In the genomic region with DNA sequence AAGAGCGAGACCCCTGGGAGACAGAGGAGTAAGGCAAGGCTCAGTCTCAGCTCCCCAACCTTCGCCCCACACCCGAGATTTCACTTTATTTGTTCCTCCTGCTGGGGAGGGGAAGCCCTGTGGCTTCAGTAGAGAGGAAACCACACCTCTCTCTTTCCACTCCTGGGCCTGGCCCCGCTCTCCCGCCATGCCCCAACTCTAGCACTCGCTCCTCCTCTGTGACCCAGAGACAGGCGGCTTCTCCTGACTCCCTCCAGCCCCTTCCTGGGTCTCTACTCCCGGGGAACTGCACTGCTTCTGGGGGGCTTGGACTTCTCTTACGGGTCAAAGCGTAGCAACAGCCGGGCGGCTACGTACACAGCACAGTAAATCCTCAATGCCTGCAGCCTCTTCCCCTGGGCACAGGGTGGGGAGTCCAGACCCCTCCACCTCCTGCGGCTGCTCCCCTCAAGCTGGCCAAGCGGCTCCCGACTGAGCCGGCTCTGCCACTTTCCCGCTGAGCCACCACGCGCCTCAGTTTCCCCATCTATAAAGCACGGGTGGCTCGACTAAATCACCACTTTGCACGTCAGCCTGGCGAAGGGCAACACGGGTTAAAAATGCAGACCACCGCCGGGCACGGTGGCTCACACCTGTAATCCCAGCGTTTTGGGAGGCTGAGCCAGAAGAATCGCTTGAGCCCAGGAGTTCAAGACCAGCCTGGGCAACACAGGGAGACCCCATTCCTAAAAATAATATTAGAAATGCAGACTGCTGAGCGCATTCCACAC, we compare ENCODE assay signal across 8 cellular contexts. TPM values are rescaled to one million over a fixed set of nuclear protein-coding genes. Genes with fewer than 3 reads are reported as not detected.
DNase-seq lines count a peak whose midpoint lies in the region; ATAC-seq, FAIRE-seq and TF ChIP-seq lines count a peak whose summit lies in the region.

No MANE protein-coding gene starts in this region.

- no peak overlapping the region for H2BK15ac ChIP-seq in IMR-90 (ENCODE audit: low read depth, low read length)

- no peak for TF ChIP-seq CTCF in IMR-90 (conservative IDR thresholded peaks at IDR 0.05; ENCODE audit: low read depth, low read length)
- TF ChIP-seq CTCF in endothelial cell of umbilical vein (IDR thresholded peaks at IDR 0.05; ENCODE audit: extremely low read depth in 1 of 2, insufficient read depth in 1 of 2, low read depth in 1 of 2, low read length in 2 of 2), result no peak
- no peak for TF ChIP-seq CTCF in osteocyte (IDR thresholded peaks at IDR 0.05)

- no peak overlapping the region for H3K4ac ChIP-seq in IMR-90 (ENCODE audit: low read depth, low read length)

- no peaks in the 10 kb centered on the region for H3K27me3 Mint-ChIP-seq in activated CD4-positive, alpha-beta memory T cell treated with anti-CD3 and anti-CD28 coated beads, Interleukin-2, amount 10 ng/mL, durations not matched to agents 7 days and 5 days
- H3K27me3 Mint-ChIP-seq in osteocyte (ENCODE audit: unreplicated experiment), result no peaks in the 10 kb centered on the region

- H3K36me3 Mint-ChIP-seq in activated CD4-positive, alpha-beta memory T cell treated with anti-CD3 and anti-CD28 coated beads, Interleukin-2, amount 10 ng/mL, durations not matched to agents 7 days and 5 days (ENCODE audit: low read depth), result peaks cover 22% of the 10 kb centered on the region
- H3K36me3 Mint-ChIP-seq in osteocyte (ENCODE audit: unreplicated experiment), result no peaks in the 10 kb centered on the region

- peak overlapping the region; percentile 87 for H2AK9ac ChIP-seq in IMR-90 (replicated peaks; ENCODE audit: low read depth, low read length, poor library complexity)

- no peaks in the 10 kb centered on the region for H3K27me3 ChIP-seq in BLaER1 treated with 17β-estradiol and CSF1 and Interleukin-3, amounts not matched to agents 10 nM and 100 nM
- H3K27me3 ChIP-seq in IMR-90 (ENCODE audit: control insufficient read depth, insufficient read depth, low read length) (no peaks in the 10 kb centered on the region), endothelial cell of umbilical vein (ENCODE audit: control insufficient read depth in 2 of 2, insufficient read depth in 2 of 2, low read length in 2 of 2) (no peaks in the 10 kb centered on the region)

- peak overlapping the region; percentile 90 to 100 (median 100) for H3K4me3 ChIP-seq in BLaER1 treated with 17β-estradiol and CSF1 and Interleukin-3, amounts not matched to agents 10 nM and 100 nM
- H3K4me3 ChIP-seq in IMR-90 (ENCODE audit: insufficient read depth, low read depth, low read length), result peak overlapping the region; percentile 87
- H3K4me3 ChIP-seq in endothelial cell of umbilical vein (replicated peaks in 1 of 3; ENCODE audit: insufficient read depth in 1 of 3, low read depth in 1 of 3, low read length in 3 of 3), result peak overlapping the region; percentile 73 to 89 (median 86)

- H3K9me1 ChIP-seq in IMR-90 (ENCODE audit: insufficient read depth, low read length), result no peaks in the 10 kb centered on the region
- no peaks in the 10 kb centered on the region for H3K9me1 ChIP-seq in endothelial cell of umbilical vein (replicated peaks; ENCODE audit: control insufficient read depth, extremely low read depth, insufficient read depth, low read length)

- H3K23ac ChIP-seq in IMR-90 (ENCODE audit: low read depth, low read length), result peak overlapping the region; percentile 90

- H3K4me1 Mint-ChIP-seq in activated CD4-positive, alpha-beta memory T cell treated with anti-CD3 and anti-CD28 coated beads, Interleukin-2, amount 10 ng/mL, durations not matched to agents 7 days and 5 days, result peaks cover 53% of the 10 kb centered on the region
- peaks cover 36% of the 10 kb centered on the region for H3K4me1 Mint-ChIP-seq in osteocyte (ENCODE audit: unreplicated experiment)

- H3K27ac Mint-ChIP-seq in activated CD4-positive, alpha-beta memory T cell treated with anti-CD3 and anti-CD28 coated beads, Interleukin-2, amount 10 ng/mL, durations not matched to agents 7 days and 5 days, result peak overlapping the region; percentile 98
- peak overlapping the region; percentile 69 for H3K27ac Mint-ChIP-seq in osteocyte (ENCODE audit: unreplicated experiment)

- H3K4me1 ChIP-seq in BLaER1 treated with 17β-estradiol and CSF1 and Interleukin-3, amounts not matched to agents 10 nM and 100 nM, result peaks cover 44 to 78% (median 64%) of the 10 kb centered on the region in 10 experiments
- H3K4me1 ChIP-seq in IMR-90 (ENCODE audit: control insufficient read depth, insufficient read depth, low read length) (peaks cover 14% of the 10 kb centered on the region), endothelial cell of umbilical vein (ENCODE audit: control insufficient read depth, extremely low read depth, insufficient read depth, low read length) (peaks cover 19% of the 10 kb centered on the region)

- no peak overlapping the region for H2BK120ac ChIP-seq in IMR-90 (ENCODE audit: low read depth, low read length)

- H4K20me1 ChIP-seq in BLaER1 treated with 17β-estradiol and CSF1 and Interleukin-3, amounts not matched to agents 10 nM and 100 nM, result peaks cover 55 to 64% (median 63%) of the 10 kb centered on the region in 11 experiments
- peaks cover 57% of the 10 kb centered on the region for H4K20me1 ChIP-seq in IMR-90 (ENCODE audit: insufficient read depth, low read length)
- no peaks in the 10 kb centered on the region for H4K20me1 ChIP-seq in endothelial cell of umbilical vein (replicated peaks; ENCODE audit: control insufficient read depth, extremely low read depth, insufficient read depth, low read length)

- no peaks in the 10 kb centered on the region for H3K9me3 Mint-ChIP-seq in activated CD4-positive, alpha-beta memory T cell treated with anti-CD3 and anti-CD28 coated beads, Interleukin-2, amount 10 ng/mL, durations not matched to agents 7 days and 5 days
- H3K9me3 Mint-ChIP-seq in osteocyte (ENCODE audit: unreplicated experiment), result no peaks in the 10 kb centered on the region

- BruUV-seq in IMR-90 (replicated peaks; lab: Mats Ljungman, UMichigan) (no TSS peak), endothelial cell of umbilical vein (replicated peaks; lab: Mats Ljungman, UMichigan) (TSS peak; percentile 39)

- intact Hi-C loops in IMR-90 (cut with micrococcal nuclease), result loop anchor here (2.0 to 10.0 kb wide), 4 partner anchors 29 to 251 kb away; partner anchors contain the start of genes POLRMT and R3HDM4
- intact Hi-C loops in endothelial cell of umbilical vein (cut with micrococcal nuclease), result loop anchor here (2.0 kb wide), 1 partner anchor 77 kb away; no protein-coding TSS in a partner anchor

- CTCF ChIA-PET in IMR-90 (lab: Yijun Ruan, JAX) (no interaction called here), endothelial cell of umbilical vein (lab: Charles Lee) (interaction anchor here (0.8 kb wide), 1 partner anchor 77 kb away, joined by 4 read pairs; no protein-coding TSS in a partner anchor)
- CTCF ChIA-PET in activated CD4-positive, alpha-beta memory T cell treated with anti-CD3 and anti-CD28 coated beads, Interleukin-2, amount 10 ng/mL, durations not matched to agents 7 days and 5 days (lab: Charles Lee), result interaction anchor here (1.1 to 1.6 kb wide), 3 partner anchors 29 to 77 kb away, joined by 3 to 5 read pairs (median 3); no protein-coding TSS in a partner anchor

- DNase-seq in IMR-90 (no peak), endothelial cell of umbilical vein (ENCODE audit: low read depth, low spot score) (no peak), osteocyte (ENCODE audit: extremely low spot score, unreplicated experiment) (no peak), medulla oblongata (ENCODE audit: extremely low spot score) (no peak), inferior parietal cortex (ENCODE audit: extremely low spot score) (no peak)
- peak; percentile 80 for DNase-seq in activated CD4-positive, alpha-beta memory T cell treated with anti-CD3 and anti-CD28 coated beads, Interleukin-2, amount 10 ng/mL, durations not matched to agents 7 days and 5 days

- H3K4me3 Mint-ChIP-seq in activated CD4-positive, alpha-beta memory T cell treated with anti-CD3 and anti-CD28 coated beads, Interleukin-2, amount 10 ng/mL, durations not matched to agents 7 days and 5 days, result peak overlapping the region; percentile 99
- peak overlapping the region; percentile 79 for H3K4me3 Mint-ChIP-seq in osteocyte (ENCODE audit: unreplicated experiment)

- H3K18ac ChIP-seq in IMR-90 (ENCODE audit: low read depth, low read length), result no peak overlapping the region

- peaks cover 64% of the 10 kb centered on the region for H3K79me2 ChIP-seq in endothelial cell of umbilical vein (ENCODE audit: control insufficient read depth, insufficient read depth, low read length)

- ATAC-seq in IMR-90 (ENCODE audit: low read depth) (no peak), GM19452 (IDR thresholded peaks at IDR 0.05; ENCODE audit: unreplicated experiment) (no peak)

- no peak overlapping the region for H4K5ac ChIP-seq in IMR-90 (ENCODE audit: low read depth, low read length)

- H2AFZ ChIP-seq in IMR-90 (replicated peaks; ENCODE audit: low read length, poor library complexity) (no peak overlapping the region), endothelial cell of umbilical vein (ENCODE audit: low read depth, low read length) (no peak overlapping the region)

- peaks cover 0 to 41% of the 10 kb centered on the region in 2 experiments; a peak in 2 of 4 replicates for H3K79me1 ChIP-seq in IMR-90 (ENCODE audit: low read depth in 1 of 2, low read length in 2 of 2)

- H2AK5ac ChIP-seq in IMR-90 (ENCODE audit: low read depth, low read length), result peak overlapping the region; percentile 2

- H4K91ac ChIP-seq in IMR-90 (ENCODE audit: insufficient read depth, low read depth, low read length), result no peak overlapping the region

- H3K27ac ChIP-seq in BLaER1 treated with 17β-estradiol and CSF1 and Interleukin-3, amounts not matched to agents 10 nM and 100 nM, result peak overlapping the region; percentile 72 to 98 (median 95); a peak in 21 of 22 replicates
- H3K27ac ChIP-seq in IMR-90 (ENCODE audit: insufficient read depth, low read length) (peak overlapping the region; percentile 75), endothelial cell of umbilical vein (ENCODE audit: insufficient read depth, low read depth, low read length) (peak overlapping the region; percentile 60)

- H2BK5ac ChIP-seq in IMR-90 (ENCODE audit: low read depth, low read length, poor library complexity, severe bottlenecking), result peak overlapping the region; percentile 12

- WGBS in IMR-90 (ENCODE audit: extremely low coverage in 2 of 2, insufficient read length in 1 of 2), 2 experiments, result 33% methylated on average over 13 of the region's 31 CpGs; no CpG with 5 or more reads in 1 of the 2 experiments

- no peak for TF ChIP-seq RAD21 in IMR-90 (IDR thresholded peaks at IDR 0.05; ENCODE audit: low read length)

- no peak overlapping the region for H2BK20ac ChIP-seq in IMR-90 (ENCODE audit: low read depth, low read length)

- no peak overlapping the region for H4K8ac ChIP-seq in IMR-90 (ENCODE audit: low read depth in 2 of 2, low read length in 2 of 2)

- dilution Hi-C loops in IMR-90 (cut with HindIII; ENCODE audit: low sequenced_read_pairs, unreplicated experiment), result no loop called here
- dilution Hi-C loops in endothelial cell of umbilical vein (cut with MboI; ENCODE audit: extremely low pct_ligation_motif_present, low sequenced_read_pairs), result no loop called here

- peaks cover 22 to 46% (median 30%) of the 10 kb centered on the region in 11 experiments; a peak in 21 of 22 replicates for H3K36me3 ChIP-seq in BLaER1 treated with 17β-estradiol and CSF1 and Interleukin-3, amounts not matched to agents 10 nM and 100 nM
- peaks cover 7% of the 10 kb centered on the region; the same call in 1 of the 2 replicates for H3K36me3 ChIP-seq in IMR-90 (ENCODE audit: control insufficient read depth, insufficient read depth, low read length)
- peaks cover 0 to 10% of the 10 kb centered on the region in 2 experiments for H3K36me3 ChIP-seq in endothelial cell of umbilical vein (ENCODE audit: control insufficient read depth in 2 of 2, extremely low read depth in 1 of 2, insufficient read depth in 2 of 2, low read length in 2 of 2)

- H3K4me2 ChIP-seq in BLaER1 treated with 17β-estradiol and CSF1 and Interleukin-3, amounts not matched to agents 10 nM and 100 nM, result peak overlapping the region; percentile 93 to 100 (median 99)
- H3K4me2 ChIP-seq in IMR-90 (ENCODE audit: low read depth, low read length), result peak overlapping the region; percentile 95
- peak overlapping the region; percentile 68 for H3K4me2 ChIP-seq in endothelial cell of umbilical vein (ENCODE audit: insufficient read depth, low read length)

- 0 out of 2 replicates have a peak overlapping the region, but pooled peaks have one; percentile 23 for H3K14ac ChIP-seq in IMR-90 (replicated peaks; ENCODE audit: low read depth, low read length)

- no peak; the same call in 1 of the 2 replicates for TF ChIP-seq POLR2A in IMR-90 (IDR thresholded peaks at IDR 0.05; ENCODE audit: low read depth, low read length)
- no peak for TF ChIP-seq POLR2A in endothelial cell of umbilical vein (IDR thresholded peaks at IDR 0.05; ENCODE audit: low read depth, low read length)

- peak; percentile 31 for FAIRE-seq in endothelial cell of umbilical vein (lab: Jason Lieb, UNC)

- no peak overlapping the region for H3K56ac ChIP-seq in IMR-90 (ENCODE audit: extremely low read depth, insufficient read depth, low read length)

- POLR2A ChIA-PET in IMR-90 (lab: Charles Lee; ENCODE audit: unreplicated experiment), result no interaction called here
- POLR2A ChIA-PET in activated CD4-positive, alpha-beta memory T cell treated with anti-CD3 and anti-CD28 coated beads, Interleukin-2, amount 10 ng/mL, durations not matched to agents 7 days and 5 days (lab: Charles Lee), result interaction anchor here (0.6 to 2.8 kb wide), 14 partner anchors 17 to 747 kb away, joined by 3 to 18 read pairs (median 3); partner anchors contain the start of genes BSG and POLRMT
- POLR2A ChIA-PET in endothelial cell of umbilical vein (lab: Charles Lee), result no interaction called here

- H3K9ac ChIP-seq in BLaER1 treated with 17β-estradiol and CSF1 and Interleukin-3, amounts not matched to agents 10 nM and 100 nM, result peak overlapping the region; percentile 91 to 99 (median 98)
- H3K9ac ChIP-seq in IMR-90 (ENCODE audit: low read depth, low read length) (peak overlapping the region; percentile 91), endothelial cell of umbilical vein (replicated peaks; ENCODE audit: extremely low read depth, insufficient read depth, low read length) (peak overlapping the region; percentile 87)

- in situ Hi-C loops in IMR-90 (cut with MboI; ENCODE audit: low sequenced_read_pairs), result no loop called here

- peaks cover 0 to 2% (median under 1%) of the 10 kb centered on the region in 11 experiments; a peak in 8 of 22 replicates for H3K9me3 ChIP-seq in BLaER1 treated with 17β-estradiol and CSF1 and Interleukin-3, amounts not matched to agents 10 nM and 100 nM (replicated peaks in 1 of 11)
- H3K9me3 ChIP-seq in IMR-90 (ENCODE audit: control insufficient read depth, insufficient read depth, low read length) (no peaks in the 10 kb centered on the region), endothelial cell of umbilical vein (replicated peaks; ENCODE audit: control insufficient read depth, insufficient read depth, low read length) (no peaks in the 10 kb centered on the region)

RNA-seq across cellular contexts. Expression of gene RNF126, which starts 1.4 kb away (rescaled TPM):
- total RNA-seq in IMR-90 (2012; rRNA removed) (7.0 and 8.6 TPM in 2 replicates), endothelial cell of umbilical vein (58.4 and 61.3 TPM in 2 replicates), osteocyte (37.3 and 40.8 TPM in 2 replicates)
- polyA plus RNA-seq in IMR-90 (2012; rRNA removed) (25.8 and 27.4 TPM in 2 replicates), endothelial cell of umbilical vein (19.2 and 20.5 TPM in 2 replicates)
- 32.5 and 45.6 TPM in 2 replicates for polyA plus RNA-seq in IMR-90 (2012; cell fraction: cytosol; rRNA removed)
- 38.8 and 87.7 TPM in 2 replicates for polyA plus RNA-seq in IMR-90 (2012; cell fraction: nucleus; rRNA removed; ENCODE audit: low replicate concordance)
- 10 to 100 TPM; 80.6 to 82.2 TPM for total RNA-seq in activated CD4-positive, alpha-beta memory T cell treated with anti-CD3 and anti-CD28 coated beads, Interleukin-2, amount 10 ng/mL, durations not matched to agents 7 days and 5 days
- polyA plus RNA-seq in endothelial cell of umbilical vein (2011; cell fraction: cytosol; rRNA removed), result 18.8 and 27.0 TPM in 2 replicates
- 20.9 and 24.6 TPM in 2 replicates for polyA plus RNA-seq in endothelial cell of umbilical vein (2011; cell fraction: nucleus; rRNA removed)
- polyA plus RNA-seq in endothelial cell of umbilical vein (2012), result 35.7 and 49.8 TPM in 2 replicates
- polyA minus RNA-seq in endothelial cell of umbilical vein, result 6.4 and 7.9 TPM in 2 replicates
- polyA minus RNA-seq in endothelial cell of umbilical vein (2011; cell fraction: cytosol; rRNA and poly(A)+ RNA removed), result 23.1 TPM
- polyA minus RNA-seq in endothelial cell of umbilical vein (2011; cell fraction: nucleus; rRNA and poly(A)+ RNA removed), result 7.1 and 16.3 TPM in 2 replicates

RNA-seq across cellular contexts. Expression of gene FSTL3, which starts 14.6 kb away (rescaled TPM):
- total RNA-seq in IMR-90 (2012; rRNA removed), result 32.3 and 39.4 TPM in 2 replicates
- 76.9 and 107 TPM in 2 replicates for polyA plus RNA-seq in IMR-90 (2012; rRNA removed)
- 42.3 and 113 TPM in 2 replicates for polyA plus RNA-seq in IMR-90 (2012; cell fraction: cytosol; rRNA removed)
- polyA plus RNA-seq in IMR-90 (2012; cell fraction: nucleus; rRNA removed; ENCODE audit: low replicate concordance), result 262 and 579 TPM in 2 replicates
- 1 to 10 TPM; 2.5 to 3.0 TPM for total RNA-seq in activated CD4-positive, alpha-beta memory T cell treated with anti-CD3 and anti-CD28 coated beads, Interleukin-2, amount 10 ng/mL, durations not matched to agents 7 days and 5 days
- total RNA-seq in endothelial cell of umbilical vein, result 19.9 and 30.3 TPM in 2 replicates
- polyA plus RNA-seq in endothelial cell of umbilical vein, result 45.2 and 70.7 TPM in 2 replicates
- 23.1 and 28.2 TPM in 2 replicates for polyA plus RNA-seq in endothelial cell of umbilical vein (2011; cell fraction: cytosol; rRNA removed)
- 43.7 and 57.4 TPM in 2 replicates for polyA plus RNA-seq in endothelial cell of umbilical vein (2011; cell fraction: nucleus; rRNA removed)
- 27.8 and 50.7 TPM in 2 replicates for polyA plus RNA-seq in endothelial cell of umbilical vein (2012)
- 14.0 and 17.2 TPM in 2 replicates for polyA minus RNA-seq in endothelial cell of umbilical vein
- 102 TPM for polyA minus RNA-seq in endothelial cell of umbilical vein (2011; cell fraction: cytosol; rRNA and poly(A)+ RNA removed)
- 5.0 and 10.4 TPM in 2 replicates for polyA minus RNA-seq in endothelial cell of umbilical vein (2011; cell fraction: nucleus; rRNA and poly(A)+ RNA removed)
- 109 and 111 TPM in 2 replicates for total RNA-seq in osteocyte

RNA-seq across cellular contexts. Expression of gene FGF22, which starts 21.9 kb away (rescaled TPM):
- total RNA-seq in IMR-90 (2012; rRNA removed) (not detected in 2 replicates), endothelial cell of umbilical vein (not detected in 2 replicates), osteocyte (0.81 TPM in 1 of 2 replicates, not detected in the other)
- polyA plus RNA-seq in IMR-90 (2012; rRNA removed) (0.14 and 0.24 TPM in 2 replicates), endothelial cell of umbilical vein (0.06 and 0.07 TPM in 2 replicates)
- polyA plus RNA-seq in IMR-90 (2012; cell fraction: cytosol; rRNA removed), result 0.21 and 0.22 TPM in 2 replicates
- polyA plus RNA-seq in IMR-90 (2012; cell fraction: nucleus; rRNA removed; ENCODE audit: low replicate concordance), result 0.40 and 2.1 TPM in 2 replicates
- total RNA-seq in activated CD4-positive, alpha-beta memory T cell treated with anti-CD3 and anti-CD28 coated beads, Interleukin-2, amount 10 ng/mL, durations not matched to agents 7 days and 5 days, result not detected
- polyA plus RNA-seq in endothelial cell of umbilical vein (2011; cell fraction: cytosol; rRNA removed), result not detected in 2 replicates
- polyA plus RNA-seq in endothelial cell of umbilical vein (2011; cell fraction: nucleus; rRNA removed), result 0.16 TPM in 1 of 2 replicates, not detected in the other
- not detected in 2 replicates for polyA plus RNA-seq in endothelial cell of umbilical vein (2012)
- polyA minus RNA-seq in endothelial cell of umbilical vein, result not detected in 2 replicates
- polyA minus RNA-seq in endothelial cell of umbilical vein (2011; cell fraction: cytosol; rRNA and poly(A)+ RNA removed), result not detected
- polyA minus RNA-seq in endothelial cell of umbilical vein (2011; cell fraction: nucleus; rRNA and poly(A)+ RNA removed), result not detected in 2 replicates

RNA-seq across cellular contexts. Expression of gene POLRMT, which starts 28.3 kb away (rescaled TPM):
- total RNA-seq in IMR-90 (2012; rRNA removed) (9.9 and 10.3 TPM in 2 replicates), endothelial cell of umbilical vein (46.7 and 50.6 TPM in 2 replicates), osteocyte (44.6 and 47.6 TPM in 2 replicates)
- polyA plus RNA-seq in IMR-90 (2012; rRNA removed) (29.6 and 44.6 TPM in 2 replicates), endothelial cell of umbilical vein (38.9 and 50.8 TPM in 2 replicates)
- polyA plus RNA-seq in IMR-90 (2012; cell fraction: cytosol; rRNA removed), result 13.8 and 22.8 TPM in 2 replicates
- polyA plus RNA-seq in IMR-90 (2012; cell fraction: nucleus; rRNA removed; ENCODE audit: low replicate concordance), result 96.1 and 272 TPM in 2 replicates
- 10 to 100 TPM; 44.8 to 45.1 TPM for total RNA-seq in activated CD4-positive, alpha-beta memory T cell treated with anti-CD3 and anti-CD28 coated beads, Interleukin-2, amount 10 ng/mL, durations not matched to agents 7 days and 5 days
- 14.6 and 23.5 TPM in 2 replicates for polyA plus RNA-seq in endothelial cell of umbilical vein (2011; cell fraction: cytosol; rRNA removed)
- polyA plus RNA-seq in endothelial cell of umbilical vein (2011; cell fraction: nucleus; rRNA removed), result 92.7 and 128 TPM in 2 replicates
- polyA plus RNA-seq in endothelial cell of umbilical vein (2012), result 45.1 and 59.0 TPM in 2 replicates
- polyA minus RNA-seq in endothelial cell of umbilical vein, result 39.6 and 56.0 TPM in 2 replicates
- 72.6 TPM for polyA minus RNA-seq in endothelial cell of umbilical vein (2011; cell fraction: cytosol; rRNA and poly(A)+ RNA removed)
- polyA minus RNA-seq in endothelial cell of umbilical vein (2011; cell fraction: nucleus; rRNA and poly(A)+ RNA removed), result 19.3 and 29.1 TPM in 2 replicates

RNA-seq across cellular contexts. Expression of gene PRSS57, which starts 33.6 kb away (rescaled TPM):
- total RNA-seq in IMR-90 (2012; rRNA removed) (not detected in 2 replicates), endothelial cell of umbilical vein (not detected in 2 replicates), osteocyte (not detected in 2 replicates)
- polyA plus RNA-seq in IMR-90 (2012; rRNA removed) (not detected in 2 replicates), endothelial cell of umbilical vein (not detected in 2 replicates)
- polyA plus RNA-seq in IMR-90 (2012; cell fraction: cytosol; rRNA removed), result not detected in 2 replicates
- not detected in 2 replicates for polyA plus RNA-seq in IMR-90 (2012; cell fraction: nucleus; rRNA removed; ENCODE audit: low replicate concordance)
- total RNA-seq in activated CD4-positive, alpha-beta memory T cell treated with anti-CD3 and anti-CD28 coated beads, Interleukin-2, amount 10 ng/mL, durations not matched to agents 7 days and 5 days, result not detected
- not detected in 2 replicates for polyA plus RNA-seq in endothelial cell of umbilical vein (2011; cell fraction: cytosol; rRNA removed)
- not detected in 2 replicates for polyA plus RNA-seq in endothelial cell of umbilical vein (2011; cell fraction: nucleus; rRNA removed)
- not detected in 2 replicates for polyA plus RNA-seq in endothelial cell of umbilical vein (2012)
- not detected in 2 replicates for polyA minus RNA-seq in endothelial cell of umbilical vein
- not detected for polyA minus RNA-seq in endothelial cell of umbilical vein (2011; cell fraction: cytosol; rRNA and poly(A)+ RNA removed)
- polyA minus RNA-seq in endothelial cell of umbilical vein (2011; cell fraction: nucleus; rRNA and poly(A)+ RNA removed), result not detected in 2 replicates
